ENCODE assay signal across 8 cellular contexts in the genomic region with DNA sequence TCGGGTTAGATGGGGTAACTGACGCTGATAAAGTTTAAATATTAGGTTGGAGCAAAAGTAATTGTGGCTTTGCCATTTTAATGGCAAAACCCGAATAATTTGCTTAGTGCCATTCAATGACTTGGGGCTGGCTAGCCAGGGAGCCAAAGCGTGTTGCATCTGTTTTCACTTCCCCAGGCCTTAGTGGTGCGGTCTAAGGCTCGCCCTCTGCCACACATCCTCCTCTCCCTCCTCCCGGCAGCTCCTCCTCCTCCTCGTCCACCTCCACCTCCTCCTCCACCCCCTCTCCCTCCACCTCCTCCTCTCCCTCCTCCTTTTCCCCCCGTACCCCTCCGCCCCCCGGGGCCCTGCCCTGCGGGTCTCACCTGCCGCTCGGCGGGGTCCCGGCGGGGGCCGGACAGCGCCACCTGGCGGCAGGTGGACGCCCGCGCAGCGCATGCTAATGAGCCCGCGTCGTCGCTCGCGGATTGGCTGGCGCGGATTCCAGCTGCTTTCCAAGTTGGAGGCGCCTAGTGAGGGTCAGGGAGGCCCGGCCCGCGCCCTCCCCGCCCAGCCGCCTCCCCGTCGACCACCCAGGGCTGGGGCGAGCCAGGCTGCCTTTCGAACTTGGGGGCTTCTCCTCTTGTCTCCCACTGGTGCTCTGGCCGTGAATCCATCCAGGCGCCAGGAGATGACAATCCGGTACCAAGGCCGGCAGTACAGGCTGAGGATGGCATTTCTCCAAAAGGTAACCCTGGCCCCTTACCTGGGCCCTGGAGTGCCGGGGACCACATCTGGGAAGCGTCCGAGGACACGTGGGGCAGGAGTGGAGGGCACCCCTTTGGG. TPM values are rescaled to one million over a fixed set of nuclear protein-coding genes. Genes with fewer than 3 reads are reported as not detected.
DNase-seq lines count a peak whose midpoint lies in the region; ATAC-seq and TF ChIP-seq lines count a peak whose summit lies in the region.

No MANE protein-coding gene starts in this region.

- no peaks in the 10 kb centered on the region for H3K36me3 Mint-ChIP-seq in activated naive CD8-positive, alpha-beta T cell treated with anti-CD3 and anti-CD28 coated beads, Interleukin-2, amount 50 U/mL, for 24 hours (ENCODE audit: low read depth)

- H3K27ac Mint-ChIP-seq in activated naive CD8-positive, alpha-beta T cell treated with anti-CD3 and anti-CD28 coated beads, Interleukin-2, amount 50 U/mL, for 24 hours = peak overlapping the region; percentile 92

- H3K27ac ChIP-seq in left ventricle myocardium inferior (replicated peaks) (peak overlapping the region; percentile 70), prostate gland (peak overlapping the region; percentile 56 to 70), urinary bladder (ENCODE audit: low read depth) (peak overlapping the region; percentile 59)

- peaks cover 17% of the 10 kb centered on the region for H3K4me1 ChIP-seq in left ventricle myocardium inferior
- no peaks in the 10 kb centered on the region for H3K4me1 ChIP-seq in prostate gland (replicated peaks)
- no peaks in the 10 kb centered on the region for H3K4me1 ChIP-seq in urinary bladder (ENCODE audit: insufficient read depth)

- H3K4me1 Mint-ChIP-seq in activated naive CD8-positive, alpha-beta T cell treated with anti-CD3 and anti-CD28 coated beads, Interleukin-2, amount 50 U/mL, for 24 hours = peaks cover 28% of the 10 kb centered on the region

- H3K9me3 Mint-ChIP-seq in activated naive CD8-positive, alpha-beta T cell treated with anti-CD3 and anti-CD28 coated beads, Interleukin-2, amount 50 U/mL, for 24 hours = no peaks in the 10 kb centered on the region

- H3K36me3 ChIP-seq in left ventricle myocardium inferior (no peaks in the 10 kb centered on the region), prostate gland (no peaks in the 10 kb centered on the region), urinary bladder (ENCODE audit: insufficient read depth) (no peaks in the 10 kb centered on the region)

- ATAC-seq in HG02623 (IDR thresholded peaks at IDR 0.05; ENCODE audit: unreplicated experiment) = peak; percentile 67
- ATAC-seq in activated naive CD8-positive, alpha-beta T cell treated with anti-CD3 and anti-CD28 coated beads, Interleukin-2, amount 50 U/mL, for 24 hours = peak; percentile 62

- intact Hi-C loops in left ventricle myocardium inferior (cut with micrococcal nuclease) (loop anchor here (10.0 kb wide), 1 partner anchor 126 kb away; no protein-coding TSS in a partner anchor), prostate gland (cut with DNase I) (loop anchor here (2.0 kb wide), 2 partner anchors 44 to 134 kb away; partner anchors contain the start of gene GNA13)

- no peaks in the 10 kb centered on the region for H3K27me3 ChIP-seq in left ventricle myocardium inferior (ENCODE audit: low read depth)
- no peaks in the 10 kb centered on the region for H3K27me3 ChIP-seq in prostate gland (replicated peaks; ENCODE audit: insufficient read depth)

- H3K9me3 ChIP-seq in left ventricle myocardium inferior (replicated peaks) (no peaks in the 10 kb centered on the region), prostate gland (no peaks in the 10 kb centered on the region)

- TF ChIP-seq CTCF in GM12873 (IDR thresholded peaks at IDR 0.05; ENCODE audit: insufficient read depth, low read depth, low read length, missing control alignments) = peak; percentile 84
- peak; percentile 83 for TF ChIP-seq CTCF in left ventricle myocardium inferior (IDR thresholded peaks at IDR 0.05; ENCODE audit: borderline replicate concordance)
- TF ChIP-seq CTCF in prostate gland (IDR thresholded peaks at IDR 0.05) = peak; percentile 90 to 96 (median 94)

- H3K4me3 ChIP-seq in left ventricle myocardium inferior = peak overlapping the region; percentile 70
- peak overlapping the region; percentile 44 to 46 for H3K4me3 ChIP-seq in prostate gland
- peak overlapping the region; percentile 57 for H3K4me3 ChIP-seq in urinary bladder (ENCODE audit: low read depth, low read length)

- DNase-seq in NCI-H1092 treated with DMSO at 0.1 percent for 48 hours (lab: John Stamatoyannopoulos, UW) (peak; percentile 74), SW 1271 (lab: John Stamatoyannopoulos, UW) (peak; percentile 42 to 57), left ventricle myocardium inferior (peak; percentile 87), prostate gland (ENCODE audit: low spot score) (peak; percentile 85)
- DNase-seq in activated naive CD8-positive, alpha-beta T cell treated with anti-CD3 and anti-CD28 coated beads, Interleukin-2, amount 50 U/mL, for 24 hours = peak; percentile 86

- TF ChIP-seq POLR2A in prostate gland (IDR thresholded peaks at IDR 0.05) = peak; percentile 15

- WGBS in prostate gland = 4% methylated on average over 41 of the region's 50 CpGs
- WGBS in urinary bladder = 5% methylated on average over 50 of the region's 50 CpGs

- H3K4me3 Mint-ChIP-seq in activated naive CD8-positive, alpha-beta T cell treated with anti-CD3 and anti-CD28 coated beads, Interleukin-2, amount 50 U/mL, for 24 hours = peak overlapping the region; percentile 80

- H3K27me3 Mint-ChIP-seq in activated naive CD8-positive, alpha-beta T cell treated with anti-CD3 and anti-CD28 coated beads, Interleukin-2, amount 50 U/mL, for 24 hours = peaks cover 3% of the 10 kb centered on the region

RNA-seq across cellular contexts. Expression of gene RGS9, which starts 36.6 kb away (rescaled TPM):
- total RNA-seq in left ventricle myocardium inferior = 1.6 TPM
- 1 to 10 TPM; 7.9 to 9.3 TPM for total RNA-seq in prostate gland
- total RNA-seq in urinary bladder = 9.4 TPM
- polyA plus RNA-seq in urinary bladder = 9.0 TPM

RNA-seq across cellular contexts. Expression of gene GNA13, which starts 44.0 kb away (rescaled TPM):
- total RNA-seq in left ventricle myocardium inferior (19.7 TPM), prostate gland (10 to 100 TPM; 35.0 to 68.4 TPM), urinary bladder (106 TPM)
- polyA plus RNA-seq in urinary bladder = 27.8 TPM

Comparison
In these comparisons a context has a peak if more than half of its experiments do, and no peak if none do; other contexts are left out.
1. Peak in every context shown above with its lines: DNase-seq, ATAC-seq, H3K4me3 ChIP-seq and H3K27ac ChIP-seq.